In the genomic region with DNA sequence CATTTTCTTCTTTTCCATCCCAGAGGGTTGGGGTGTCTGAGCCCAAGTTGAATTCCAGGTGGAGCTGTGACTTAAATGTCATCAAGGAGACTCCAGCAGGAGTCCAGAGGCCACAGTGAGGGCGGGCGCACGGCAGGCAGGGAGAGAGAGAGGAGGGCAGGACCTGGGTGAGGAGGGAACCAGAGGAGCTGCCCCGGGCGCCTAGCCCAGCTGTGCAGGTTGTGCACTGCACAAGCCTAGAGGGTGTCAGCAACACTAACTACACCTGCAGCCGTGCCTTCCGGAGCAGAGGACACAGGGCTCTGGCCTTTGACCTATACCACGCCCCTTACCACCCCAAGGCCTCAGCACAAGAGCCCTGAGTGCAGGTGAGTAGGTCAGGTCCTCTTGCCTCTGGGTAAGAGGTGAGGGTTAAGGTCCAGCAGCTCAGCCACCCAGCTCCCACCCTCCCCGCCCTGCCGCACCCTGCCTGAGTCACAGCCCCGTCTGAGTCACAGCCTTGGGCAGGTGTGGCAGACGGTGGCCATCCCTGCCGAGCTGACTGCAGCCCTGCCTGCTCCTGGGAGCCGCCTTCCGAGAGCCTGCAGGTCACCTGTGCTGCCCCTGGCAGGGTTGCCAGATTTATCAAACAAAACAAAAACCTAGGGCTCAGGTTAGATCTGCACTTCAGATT, we compare ENCODE assay signal across 9 cellular contexts. TPM values are rescaled to one million over a fixed set of nuclear protein-coding genes. Genes with fewer than 3 reads are reported as not detected.
DNase-seq lines count a peak whose midpoint lies in the region; ATAC-seq and TF ChIP-seq lines count a peak whose summit lies in the region.
"Had no signal": no experiment of that assay in that cellular context is flagged by ENCODE, and none has a peak within 500 bp of the region (broad histone marks: within the 10 kb centered on the region; RNA-seq: fewer than 3 reads in every experiment).

No MANE protein-coding gene starts in this region.

- H3K4me3 ChIP-seq in IMR-90 (ENCODE audit: insufficient read depth, low read depth, low read length): no peak overlapping the region

- no peak overlapping the region for H3K14ac ChIP-seq in IMR-90 (replicated peaks; ENCODE audit: low read depth, low read length)

- H4K20me1 ChIP-seq in IMR-90 (ENCODE audit: insufficient read depth, low read length): no peaks in the 10 kb centered on the region

- no peak overlapping the region for H2BK20ac ChIP-seq in IMR-90 (ENCODE audit: low read depth, low read length)

- intact Hi-C loops in IMR-90 (cut with micrococcal nuclease) (no loop called here), MCF 10A (cut with micrococcal nuclease) (loop anchor here (2.0 to 5.0 kb wide), 3 partner anchors 27 to 205 kb away; no protein-coding TSS in a partner anchor)

- H3K4me1 Mint-ChIP-seq in MCF 10A (ENCODE audit: insufficient read depth, unreplicated experiment): peaks cover 24% of the 10 kb centered on the region
- peaks cover 3% of the 10 kb centered on the region for H3K4me1 Mint-ChIP-seq in mesothelial cell of epicardium

- dilution Hi-C loops in IMR-90 (cut with HindIII; ENCODE audit: low sequenced_read_pairs, unreplicated experiment): no loop called here

- H3K23ac ChIP-seq in IMR-90 (ENCODE audit: low read depth, low read length): no peak overlapping the region

- WGBS in IMR-90 (ENCODE audit: extremely low coverage in 2 of 2, insufficient read length in 1 of 2), 2 experiments: no CpG with 5 or more reads among the region's 15 CpGs

- no peak overlapping the region for H3K18ac ChIP-seq in IMR-90 (ENCODE audit: low read depth, low read length)

- H3K9me1 ChIP-seq in IMR-90 (ENCODE audit: insufficient read depth, low read length): no peaks in the 10 kb centered on the region

- peak overlapping the region; percentile 19 for H2AFZ ChIP-seq in IMR-90 (replicated peaks; ENCODE audit: low read length, poor library complexity)

- no peak overlapping the region for H4K5ac ChIP-seq in IMR-90 (ENCODE audit: low read depth, low read length)

- DNase-seq in Daoy (ENCODE audit: low read depth) (peak; percentile 92), IMR-90 (peak; percentile 24), MCF 10A (ENCODE audit: unreplicated experiment) (peak; percentile 89), myocyte (ENCODE audit: low read depth) (peak; percentile 55), mesothelial cell of epicardium (ENCODE audit: low spot score in 2 of 2, unreplicated experiment in 2 of 2) (no peak), mesenteric fat pad (ENCODE audit: low spot score) (no peak)
- DNase-seq: NCI-H510A had no signal

- H3K36me3 Mint-ChIP-seq in MCF 10A (ENCODE audit: insufficient read depth, unreplicated experiment) (no peaks in the 10 kb centered on the region), mesothelial cell of epicardium (no peaks in the 10 kb centered on the region)

- no peak overlapping the region for H3K4ac ChIP-seq in IMR-90 (ENCODE audit: low read depth, low read length)

- no peak overlapping the region for H2BK5ac ChIP-seq in IMR-90 (ENCODE audit: low read depth, low read length, poor library complexity, severe bottlenecking)

- TF ChIP-seq CTCF in IMR-90 (conservative IDR thresholded peaks at IDR 0.05; ENCODE audit: low read depth, low read length) (no peak), MCF 10A (IDR thresholded peaks at IDR 0.05; ENCODE audit: unreplicated experiment) (no peak), mesothelial cell of epicardium (IDR thresholded peaks at IDR 0.05; ENCODE audit: unreplicated experiment) (no peak)

- H3K9ac ChIP-seq in IMR-90 (ENCODE audit: low read depth, low read length): no peak overlapping the region

- CTCF ChIA-PET in IMR-90 (lab: Yijun Ruan, JAX): interaction anchor here (0.8 to 1.0 kb wide), 2 partner anchors 14 to 208 kb away, joined by 3 read pairs; no protein-coding TSS in a partner anchor
- CTCF ChIA-PET in MCF 10A (lab: Yijun Ruan, JAX): interaction anchor here (0.6 to 1.3 kb wide), 9 partner anchors 10 to 206 kb away, joined by 3 to 6 read pairs (median 3); no protein-coding TSS in a partner anchor

- H2AK9ac ChIP-seq in IMR-90 (replicated peaks; ENCODE audit: low read depth, low read length, poor library complexity): no peak overlapping the region

- peaks cover 11% of the 10 kb centered on the region; the same call in 1 of the 2 replicates for H3K27me3 ChIP-seq in IMR-90 (ENCODE audit: control insufficient read depth, insufficient read depth, low read length)

- no peak overlapping the region for H3K4me2 ChIP-seq in IMR-90 (ENCODE audit: low read depth, low read length)

- 0 out of 2 replicates have a peak, but pooled peaks cover 2% of the 10 kb centered on the region for H3K4me1 ChIP-seq in IMR-90 (ENCODE audit: control insufficient read depth, insufficient read depth, low read length)

- H3K9me3 Mint-ChIP-seq in MCF 10A (ENCODE audit: unreplicated experiment) (no peaks in the 10 kb centered on the region), mesothelial cell of epicardium (no peaks in the 10 kb centered on the region)

- TF ChIP-seq POLR2A in IMR-90 (IDR thresholded peaks at IDR 0.05; ENCODE audit: low read depth, low read length): no peak

- H2BK120ac ChIP-seq in IMR-90 (ENCODE audit: low read depth, low read length): no peak overlapping the region

- no peak for TF ChIP-seq RAD21 in IMR-90 (IDR thresholded peaks at IDR 0.05; ENCODE audit: low read length)

- H2BK15ac ChIP-seq in IMR-90 (ENCODE audit: low read depth, low read length): no peak overlapping the region

- H2AK5ac ChIP-seq in IMR-90 (ENCODE audit: low read depth, low read length): peak overlapping the region; percentile 28; the same call in 1 of the 2 replicates

- H4K8ac ChIP-seq in IMR-90 (ENCODE audit: low read depth in 2 of 2, low read length in 2 of 2): no peak overlapping the region

- no peak overlapping the region for H4K91ac ChIP-seq in IMR-90 (ENCODE audit: insufficient read depth, low read depth, low read length)

- no peak overlapping the region for H3K4me3 Mint-ChIP-seq in MCF 10A (ENCODE audit: unreplicated experiment)
- H3K4me3 Mint-ChIP-seq in mesothelial cell of epicardium: no peak overlapping the region

- BruUV-seq in IMR-90 (replicated peaks; lab: Mats Ljungman, UMichigan) (no TSS peak), MCF 10A (replicated peaks; lab: Mats Ljungman, UMichigan) (no TSS peak)

- H3K27ac ChIP-seq in IMR-90 (ENCODE audit: insufficient read depth, low read length): no peak overlapping the region

- no peaks in the 10 kb centered on the region for H3K9me3 ChIP-seq in IMR-90 (ENCODE audit: control insufficient read depth, insufficient read depth, low read length)

- in situ Hi-C loops in IMR-90 (cut with MboI; ENCODE audit: low sequenced_read_pairs): no loop called here

- H3K27me3 Mint-ChIP-seq in MCF 10A (ENCODE audit: insufficient read depth, unreplicated experiment) (no peaks in the 10 kb centered on the region), mesothelial cell of epicardium (ENCODE audit: low read depth) (no peaks in the 10 kb centered on the region)

- POLR2A ChIA-PET in IMR-90 (lab: Charles Lee; ENCODE audit: unreplicated experiment): no interaction called here
- POLR2A ChIA-PET in MCF 10A (lab: Yijun Ruan, JAX): interaction anchor here (0.5 to 3.7 kb wide), 14 partner anchors 10 to 178 kb away, joined by 3 to 44 read pairs (median 3); a partner anchor contains a TSS

- H3K36me3 ChIP-seq in IMR-90 (ENCODE audit: control insufficient read depth, insufficient read depth, low read length): no peaks in the 10 kb centered on the region

- ATAC-seq in IMR-90 (ENCODE audit: low read depth): no peak
- no peak for ATAC-seq in GM18909 (IDR thresholded peaks at IDR 0.05; ENCODE audit: poor library complexity, unreplicated experiment)
- ATAC-seq in HG03460 (IDR thresholded peaks at IDR 0.05; ENCODE audit: unreplicated experiment): no peak

- no peak overlapping the region for H3K56ac ChIP-seq in IMR-90 (ENCODE audit: extremely low read depth, insufficient read depth, low read length)

- H3K79me1 ChIP-seq in IMR-90 (ENCODE audit: low read depth in 1 of 2, low read length in 2 of 2): no peaks in the 10 kb centered on the region

- peak overlapping the region; percentile 49 for H3K27ac Mint-ChIP-seq in MCF 10A (ENCODE audit: low read depth, unreplicated experiment)
- H3K27ac Mint-ChIP-seq in mesothelial cell of epicardium: no peak overlapping the region

RNA-seq across cellular contexts. Expression of a gene that starts 6.4 kb away (rescaled TPM):
- 46.5 and 51.3 TPM in 2 replicates for total RNA-seq in Daoy (2014; rRNA removed; shearing (Covaris generic))
- total RNA-seq in IMR-90 (2012; rRNA removed): 16.1 and 18.9 TPM in 2 replicates
- polyA plus RNA-seq in IMR-90 (2012; rRNA removed): 37.2 and 39.5 TPM in 2 replicates
- 22.2 and 63.1 TPM in 2 replicates for polyA plus RNA-seq in IMR-90 (2012; cell fraction: cytosol; rRNA removed)
- polyA plus RNA-seq in IMR-90 (2012; cell fraction: nucleus; rRNA removed; ENCODE audit: low replicate concordance): 54.0 and 103 TPM in 2 replicates
- total RNA-seq in MCF 10A (2022): 30.4 and 33.3 TPM in 2 replicates
- total RNA-seq in myocyte: 21.3 and 35.5 TPM in 2 replicates
- polyA plus RNA-seq in myocyte (2012): 37.0 TPM
- total RNA-seq in mesothelial cell of epicardium: 32.8 to 36.1 TPM (median 34.9 TPM) in 3 replicates
- 547 TPM for total RNA-seq in mesenteric fat pad

RNA-seq across cellular contexts. Expression of a gene that starts 18.7 kb away (rescaled TPM):
- 6.6 and 6.8 TPM in 2 replicates for total RNA-seq in Daoy (2014; rRNA removed; shearing (Covaris generic))
- total RNA-seq in IMR-90 (2012; rRNA removed): 3.1 and 3.4 TPM in 2 replicates
- 7.1 and 8.5 TPM in 2 replicates for polyA plus RNA-seq in IMR-90 (2012; rRNA removed)
- 7.2 and 17.0 TPM in 2 replicates for polyA plus RNA-seq in IMR-90 (2012; cell fraction: cytosol; rRNA removed)
- 9.5 and 25.7 TPM in 2 replicates for polyA plus RNA-seq in IMR-90 (2012; cell fraction: nucleus; rRNA removed; ENCODE audit: low replicate concordance)
- total RNA-seq in MCF 10A (2022): not detected in 2 replicates
- total RNA-seq in myocyte: not detected in 2 replicates
- 0.28 TPM for polyA plus RNA-seq in myocyte (2012)
- 56.2 to 60.5 TPM (median 58.1 TPM) in 3 replicates for total RNA-seq in mesothelial cell of epicardium
- total RNA-seq in mesenteric fat pad: 3.9 TPM

RNA-seq across cellular contexts. Expression of a gene that starts 30.9 kb away (rescaled TPM):
- 53.7 and 56.2 TPM in 2 replicates for total RNA-seq in Daoy (2014; rRNA removed; shearing (Covaris generic))
- total RNA-seq in IMR-90 (2012; rRNA removed) (1.4 and 2.2 TPM in 2 replicates), MCF 10A (2022) (3.9 and 4.3 TPM in 2 replicates), myocyte (6.0 and 7.0 TPM in 2 replicates), mesothelial cell of epicardium (35.6 to 39.3 TPM (median 38.2 TPM) in 3 replicates), mesenteric fat pad (155 TPM)
- polyA plus RNA-seq in IMR-90 (2012; rRNA removed): 10.4 and 16.4 TPM in 2 replicates
- 9.6 and 22.1 TPM in 2 replicates for polyA plus RNA-seq in IMR-90 (2012; cell fraction: cytosol; rRNA removed)
- polyA plus RNA-seq in IMR-90 (2012; cell fraction: nucleus; rRNA removed; ENCODE audit: low replicate concordance): 7.1 and 18.2 TPM in 2 replicates
- 4.5 TPM for polyA plus RNA-seq in myocyte (2012)

RNA-seq across cellular contexts. Expression of a gene that starts 49.1 kb away (rescaled TPM):
- not detected in 2 replicates for total RNA-seq in Daoy (2014; rRNA removed; shearing (Covaris generic))
- total RNA-seq in IMR-90 (2012; rRNA removed): not detected in 2 replicates
- polyA plus RNA-seq in IMR-90 (2012; rRNA removed): not detected in 2 replicates
- 0.03 TPM in 1 of 2 replicates, not detected in the other for polyA plus RNA-seq in IMR-90 (2012; cell fraction: cytosol; rRNA removed)
- not detected in 2 replicates for polyA plus RNA-seq in IMR-90 (2012; cell fraction: nucleus; rRNA removed; ENCODE audit: low replicate concordance)
- not detected in 2 replicates for total RNA-seq in MCF 10A (2022)
- total RNA-seq in myocyte: not detected in 2 replicates
- polyA plus RNA-seq in myocyte (2012): not detected
- total RNA-seq in mesothelial cell of epicardium: 0.20 to 0.51 TPM (median 0.29 TPM) in 3 replicates
- 9.2 TPM for total RNA-seq in mesenteric fat pad

RNA-seq across cellular contexts. Expression of a gene that starts 54.7 kb away (rescaled TPM):
- total RNA-seq in Daoy (2014; rRNA removed; shearing (Covaris generic)): not detected in 2 replicates
- not detected in 2 replicates for total RNA-seq in IMR-90 (2012; rRNA removed)
- polyA plus RNA-seq in IMR-90 (2012; rRNA removed): not detected in 2 replicates
- not detected in 2 replicates for polyA plus RNA-seq in IMR-90 (2012; cell fraction: cytosol; rRNA removed)
- not detected in 2 replicates for polyA plus RNA-seq in IMR-90 (2012; cell fraction: nucleus; rRNA removed; ENCODE audit: low replicate concordance)
- total RNA-seq in MCF 10A (2022): not detected in 2 replicates
- total RNA-seq in myocyte: not detected in 2 replicates
- polyA plus RNA-seq in myocyte (2012): not detected
- not detected in 3 replicates for total RNA-seq in mesothelial cell of epicardium
- total RNA-seq in mesenteric fat pad: 16.2 TPM

Comparison
In these comparisons a context has a peak if more than half of its experiments do, and no peak if none do; other contexts are left out.
1. DNase-seq: peak in Daoy (single experiment), IMR-90 (single experiment), MCF 10A (single experiment) and myocyte (single experiment); none in mesothelial cell of epicardium (0 of 2) and mesenteric fat pad (single experiment).
2. RNA of a gene that starts 6.4 kb away (total RNA-seq): 547 TPM in mesenteric fat pad (single experiment); 46.5 to 51.3 TPM in Daoy, 32.8 to 36.1 TPM in mesothelial cell of epicardium, 30.4 to 33.3 TPM in MCF 10A, 21.3 to 35.5 TPM in myocyte and 16.1 to 18.9 TPM in IMR-90; every median in the first group is over 10 times any median in the second.